In genomic region chr18:73719611-73720010, GRCh38 we compare ENCODE assay signal across 21 cellular contexts.
DNase-seq lines count a peak whose midpoint lies in the region; FAIRE-seq and TF ChIP-seq lines count a peak whose summit lies in the region.
"Had no signal": no experiment of that assay in that cellular context is flagged by ENCODE, and none has a peak within 500 bp of the region (broad histone marks: within the 10 kb centered on the region; RNA-seq: fewer than 3 reads in every experiment).

No MANE protein-coding gene starts in this region.

- no peak for TF ChIP-seq POLR2A in GM12892 (IDR thresholded peaks at IDR 0.05; ENCODE audit: low read depth, low read length)

- FAIRE-seq in GM12892 (lab: Jason Lieb, UNC) = no peak
- FAIRE-seq: GM12878, GM18507, K562 had no signal

- DNase-seq in DMS153 (lab: John Stamatoyannopoulos, UW) (peak; percentile 32), Daoy (ENCODE audit: low read depth) (peak; percentile 10), NCI-H226 (peak; percentile 27), glomerular visceral epithelial cell (ENCODE audit: extremely low spot score) (peak; percentile 36), GM12892 (ENCODE audit: insufficient read length) (no peak), NOMO-1 treated with DMSO at 0.1 percent for 48 hours (lab: John Stamatoyannopoulos, UW; ENCODE audit: unreplicated experiment) (no peak), GM19238 (ENCODE audit: insufficient read length, low spot score) (no peak)
- DNase-seq: ACHN; Caco-2; DND-41; GDM1; GOT3; NCI-H2171; NCI-H524; NK-92 treated with Interleukin-12 subunit alpha and Interleukin-12 subunit beta, amount 100 ng/mL, for 24 hours; OCI-M1; SJCRH30; T-helper 2 cell had no signal

Comparison
In these comparisons a context has a peak if more than half of its experiments do, and no peak if none do; other contexts are left out.
1. DNase-seq: peak in DMS153 (single experiment), Daoy (single experiment), NCI-H226 (single experiment) and glomerular visceral epithelial cell (single experiment); none in GM12892 (single experiment), NOMO-1 treated with DMSO at 0.1 percent for 48 hours (single experiment) and GM19238 (single experiment).